ENCODE assay signal across 18 cellular contexts in genomic region chr1:119517667-119518066, GRCh38. TPM values are rescaled to one million over a fixed set of nuclear protein-coding genes. Genes with fewer than 3 reads are reported as not detected.
"Had no signal": no experiment of that assay in that cellular context is flagged by ENCODE, and none has a peak within 500 bp of the region (broad histone marks: within the 10 kb centered on the region; RNA-seq: fewer than 3 reads in every experiment).

No MANE protein-coding gene starts in this region.

RNA-seq across cellular contexts. Expression of gene HSD3B1, which starts 10.7 kb away (rescaled TPM):
- total RNA-seq: dermis microvascular lymphatic vessel endothelial cell, esophagus squamous epithelium, heart right ventricle, kidney epithelial cell, left cardiac atrium, left ventricle myocardium inferior, lung, mucosa of gallbladder, natural killer cell, neural crest cell, osteoblast, progenitor cell of endocrine pancreas, sciatic nerve, spleen, thoracic aorta, tibial nerve, upper lobe of left lung, uterus had no signal
- polyA plus RNA-seq: heart right ventricle, lung, spleen had no signal
